8 cellular contexts compared by ENCODE assay signal in the genomic region with DNA sequence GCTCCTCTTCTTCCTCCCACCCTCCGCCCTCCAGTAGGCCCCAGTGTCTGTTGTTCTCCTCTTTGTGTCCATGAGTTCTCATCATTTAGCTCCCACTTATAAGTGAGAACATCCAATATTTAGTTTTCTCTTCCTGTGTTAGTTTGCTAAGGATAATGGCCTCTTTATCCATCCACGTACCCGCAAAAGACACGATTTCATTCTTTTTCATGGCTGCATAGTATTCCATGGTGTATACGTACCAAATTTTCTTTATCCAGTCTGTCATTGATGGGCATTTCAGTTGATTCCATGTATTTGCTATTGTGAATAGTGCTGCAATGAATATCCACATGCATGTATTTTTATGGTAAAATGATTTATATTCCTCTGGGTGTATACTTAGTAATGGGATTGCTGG.
"Had no signal": no experiment of that assay in that cellular context is flagged by ENCODE, and none has a peak within 500 bp of the region (broad histone marks: within the 10 kb centered on the region; RNA-seq: fewer than 3 reads in every experiment).

No MANE protein-coding gene starts in this region.

- DNase-seq: GOT3, H9, HCEC 1CT, HFFc6, KG1 had no signal

- FAIRE-seq: H54, HepG2 had no signal

- H3K27ac ChIP-seq: HL-60 had no signal
